In genomic region chr3:13570391-13571194, GRCh38 we compare ENCODE assay signal across 1 cellular context.
TF ChIP-seq lines count a peak whose summit lies in the region.

No MANE protein-coding gene starts in this region.

TF ChIP-seq in HCT116, 20 proteins besides CTCF, POLR2A, EP300 and RAD21 (continued from another document):
- no peak for TF ChIP-seq ZBTB33 (IDR thresholded peaks at IDR 0.05; ENCODE audit: extremely low read depth, insufficient replicate concordance, low read length)
- no peak for TF ChIP-seq POLR2AphosphoS5 (IDR thresholded peaks at IDR 0.05; ENCODE audit: low read depth, low read length)
- TF ChIP-seq REST (IDR thresholded peaks at IDR 0.05; ENCODE audit: low read depth), result no peak
- TF ChIP-seq ZNF274 (IDR thresholded peaks at IDR 0.05; ENCODE audit: low read depth, low read length), result no peak
